In the genomic region with DNA sequence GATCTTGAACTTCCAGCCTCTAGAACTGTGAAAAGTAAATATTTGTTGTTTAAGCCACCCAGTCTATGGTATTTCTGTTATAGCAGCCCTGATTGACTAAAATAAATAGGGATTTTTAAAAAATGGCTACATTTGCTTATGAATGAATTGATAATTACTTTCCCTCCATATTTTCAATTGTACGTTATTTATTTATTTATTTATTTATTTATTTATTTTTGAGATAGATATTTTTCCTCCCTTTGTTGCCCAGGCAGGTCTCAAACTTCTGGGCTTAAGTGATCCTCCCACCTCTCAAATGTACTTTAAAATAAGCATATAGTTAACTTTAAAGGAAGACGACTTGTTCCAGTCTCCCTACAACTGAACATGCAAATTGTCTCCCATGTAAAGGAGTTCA, we compare ENCODE assay signal across 3 cellular contexts.
TF ChIP-seq lines count a peak whose summit lies in the region.

No MANE protein-coding gene starts in this region.

TF ChIP-seq in A549, 52 proteins besides CTCF, POLR2A, EP300 and RAD21:
- no peak for TF ChIP-seq ZNF302 (CRISPR knock-in tag; IDR thresholded peaks at IDR 0.05)
- TF ChIP-seq ZC3H11A (IDR thresholded peaks at IDR 0.05), result peak; percentile 10; the same call in 1 of the 2 replicates

TF ChIP-seq in HCT116, 20 proteins besides CTCF, POLR2A, EP300 and RAD21:
- TF ChIP-seq ELF1 (IDR thresholded peaks at IDR 0.05; ENCODE audit: borderline replicate concordance, low read depth) (no peak), SRF (IDR thresholded peaks at IDR 0.05; ENCODE audit: low read depth) (no peak), ZNF274 (IDR thresholded peaks at IDR 0.05; ENCODE audit: low read depth, low read length) (no peak), TCF7L2 (IDR thresholded peaks at IDR 0.05; ENCODE audit: borderline replicate concordance, extremely low read depth, insufficient read depth, insufficient read length) (no peak), JUND (IDR thresholded peaks at IDR 0.05) (no peak), SP1 (IDR thresholded peaks at IDR 0.05; ENCODE audit: low read depth) (no peak), CBX3 (IDR thresholded peaks at IDR 0.05; ENCODE audit: low read depth) (no peak), POLR2AphosphoS5 (IDR thresholded peaks at IDR 0.05; ENCODE audit: low read depth, low read length) (no peak), EGR1 (IDR thresholded peaks at IDR 0.05; ENCODE audit: low read depth) (no peak), EZH2 (IDR thresholded peaks at IDR 0.05) (no peak), YY1 (IDR thresholded peaks at IDR 0.05; ENCODE audit: extremely low read depth, insufficient replicate concordance, low read depth, low read length) (no peak), EZH2phosphoT487 (IDR thresholded peaks at IDR 0.05; ENCODE audit: borderline replicate concordance) (no peak), FOSL1 (IDR thresholded peaks at IDR 0.05; ENCODE audit: low read depth) (no peak), CEBPB (IDR thresholded peaks at IDR 0.05; ENCODE audit: low read depth) (no peak), ZFX (IDR thresholded peaks at IDR 0.05) (no peak)
- TF ChIP-seq, protein P1, sequence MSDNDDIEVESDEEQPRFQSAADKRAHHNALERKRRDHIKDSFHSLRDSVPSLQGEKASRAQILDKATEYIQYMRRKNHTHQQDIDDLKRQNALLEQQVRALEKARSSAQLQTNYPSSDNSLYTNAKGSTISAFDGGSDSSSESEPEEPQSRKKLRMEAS (IDR thresholded peaks at IDR 0.05), result no peak
- TF ChIP-seq, protein P2, sequence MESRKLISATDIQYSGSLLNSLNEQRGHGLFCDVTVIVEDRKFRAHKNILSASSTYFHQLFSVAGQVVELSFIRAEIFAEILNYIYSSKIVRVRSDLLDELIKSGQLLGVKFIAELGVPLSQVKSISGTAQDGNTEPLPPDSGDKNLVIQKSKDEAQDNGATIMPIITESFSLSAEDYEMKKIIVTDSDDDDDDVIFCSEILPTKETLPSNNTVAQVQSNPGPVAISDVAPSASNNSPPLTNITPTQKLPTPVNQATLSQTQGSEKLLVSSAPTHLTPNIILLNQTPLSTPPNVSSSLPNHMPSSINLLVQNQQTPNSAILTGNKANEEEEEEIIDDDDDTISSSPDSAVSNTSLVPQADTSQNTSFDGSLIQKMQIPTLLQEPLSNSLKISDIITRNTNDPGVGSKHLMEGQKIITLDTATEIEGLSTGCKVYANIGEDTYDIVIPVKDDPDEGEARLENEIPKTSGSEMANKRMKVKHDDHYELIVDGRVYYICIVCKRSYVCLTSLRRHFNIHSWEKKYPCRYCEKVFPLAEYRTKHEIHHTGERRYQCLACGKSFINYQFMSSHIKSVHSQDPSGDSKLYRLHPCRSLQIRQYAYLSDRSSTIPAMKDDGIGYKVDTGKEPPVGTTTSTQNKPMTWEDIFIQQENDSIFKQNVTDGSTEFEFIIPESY (IDR thresholded peaks at IDR 0.05; ENCODE audit: extremely low read depth, insufficient replicate concordance, low read length), result no peak
- TF ChIP-seq, protein P3, sequence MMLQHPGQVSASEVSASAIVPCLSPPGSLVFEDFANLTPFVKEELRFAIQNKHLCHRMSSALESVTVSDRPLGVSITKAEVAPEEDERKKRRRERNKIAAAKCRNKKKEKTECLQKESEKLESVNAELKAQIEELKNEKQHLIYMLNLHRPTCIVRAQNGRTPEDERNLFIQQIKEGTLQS (IDR thresholded peaks at IDR 0.05), result no peak
- TF ChIP-seq, protein P4, sequence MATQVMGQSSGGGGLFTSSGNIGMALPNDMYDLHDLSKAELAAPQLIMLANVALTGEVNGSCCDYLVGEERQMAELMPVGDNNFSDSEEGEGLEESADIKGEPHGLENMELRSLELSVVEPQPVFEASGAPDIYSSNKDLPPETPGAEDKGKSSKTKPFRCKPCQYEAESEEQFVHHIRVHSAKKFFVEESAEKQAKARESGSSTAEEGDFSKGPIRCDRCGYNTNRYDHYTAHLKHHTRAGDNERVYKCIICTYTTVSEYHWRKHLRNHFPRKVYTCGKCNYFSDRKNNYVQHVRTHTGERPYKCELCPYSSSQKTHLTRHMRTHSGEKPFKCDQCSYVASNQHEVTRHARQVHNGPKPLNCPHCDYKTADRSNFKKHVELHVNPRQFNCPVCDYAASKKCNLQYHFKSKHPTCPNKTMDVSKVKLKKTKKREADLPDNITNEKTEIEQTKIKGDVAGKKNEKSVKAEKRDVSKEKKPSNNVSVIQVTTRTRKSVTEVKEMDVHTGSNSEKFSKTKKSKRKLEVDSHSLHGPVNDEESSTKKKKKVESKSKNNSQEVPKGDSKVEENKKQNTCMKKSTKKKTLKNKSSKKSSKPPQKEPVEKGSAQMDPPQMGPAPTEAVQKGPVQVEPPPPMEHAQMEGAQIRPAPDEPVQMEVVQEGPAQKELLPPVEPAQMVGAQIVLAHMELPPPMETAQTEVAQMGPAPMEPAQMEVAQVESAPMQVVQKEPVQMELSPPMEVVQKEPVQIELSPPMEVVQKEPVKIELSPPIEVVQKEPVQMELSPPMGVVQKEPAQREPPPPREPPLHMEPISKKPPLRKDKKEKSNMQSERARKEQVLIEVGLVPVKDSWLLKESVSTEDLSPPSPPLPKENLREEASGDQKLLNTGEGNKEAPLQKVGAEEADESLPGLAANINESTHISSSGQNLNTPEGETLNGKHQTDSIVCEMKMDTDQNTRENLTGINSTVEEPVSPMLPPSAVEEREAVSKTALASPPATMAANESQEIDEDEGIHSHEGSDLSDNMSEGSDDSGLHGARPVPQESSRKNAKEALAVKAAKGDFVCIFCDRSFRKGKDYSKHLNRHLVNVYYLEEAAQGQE (IDR thresholded peaks at IDR 0.05; ENCODE audit: low read depth), result no peak

TF ChIP-seq in GM12878, 131 proteins besides CTCF, POLR2A, EP300 and RAD21:
- TF ChIP-seq WRNIP1 (IDR thresholded peaks at IDR 0.05; ENCODE audit: borderline replicate concordance, low read depth, low read length) (no peak), NR2F1 (conservative IDR thresholded peaks at IDR 0.05) (no peak), TCF12 (IDR thresholded peaks at IDR 0.05; ENCODE audit: low read depth, low read length) (no peak), RCOR1 (conservative IDR thresholded peaks at IDR 0.05; ENCODE audit: low read depth, low read length) (no peak), PAX8 (IDR thresholded peaks at IDR 0.05) (no peak), HDAC2 (IDR thresholded peaks at IDR 0.05) (no peak), SMAD5 (IDR thresholded peaks at IDR 0.05; ENCODE audit: low read depth) (no peak), SMAD1 (IDR thresholded peaks at IDR 0.05; ENCODE audit: low read depth, partially characterized antibody) (no peak), CBX5 (IDR thresholded peaks at IDR 0.05; ENCODE audit: low read depth) (no peak), RUNX3 (IDR thresholded peaks at IDR 0.05; ENCODE audit: low read length) (no peak)
- TF ChIP-seq, protein P5, sequence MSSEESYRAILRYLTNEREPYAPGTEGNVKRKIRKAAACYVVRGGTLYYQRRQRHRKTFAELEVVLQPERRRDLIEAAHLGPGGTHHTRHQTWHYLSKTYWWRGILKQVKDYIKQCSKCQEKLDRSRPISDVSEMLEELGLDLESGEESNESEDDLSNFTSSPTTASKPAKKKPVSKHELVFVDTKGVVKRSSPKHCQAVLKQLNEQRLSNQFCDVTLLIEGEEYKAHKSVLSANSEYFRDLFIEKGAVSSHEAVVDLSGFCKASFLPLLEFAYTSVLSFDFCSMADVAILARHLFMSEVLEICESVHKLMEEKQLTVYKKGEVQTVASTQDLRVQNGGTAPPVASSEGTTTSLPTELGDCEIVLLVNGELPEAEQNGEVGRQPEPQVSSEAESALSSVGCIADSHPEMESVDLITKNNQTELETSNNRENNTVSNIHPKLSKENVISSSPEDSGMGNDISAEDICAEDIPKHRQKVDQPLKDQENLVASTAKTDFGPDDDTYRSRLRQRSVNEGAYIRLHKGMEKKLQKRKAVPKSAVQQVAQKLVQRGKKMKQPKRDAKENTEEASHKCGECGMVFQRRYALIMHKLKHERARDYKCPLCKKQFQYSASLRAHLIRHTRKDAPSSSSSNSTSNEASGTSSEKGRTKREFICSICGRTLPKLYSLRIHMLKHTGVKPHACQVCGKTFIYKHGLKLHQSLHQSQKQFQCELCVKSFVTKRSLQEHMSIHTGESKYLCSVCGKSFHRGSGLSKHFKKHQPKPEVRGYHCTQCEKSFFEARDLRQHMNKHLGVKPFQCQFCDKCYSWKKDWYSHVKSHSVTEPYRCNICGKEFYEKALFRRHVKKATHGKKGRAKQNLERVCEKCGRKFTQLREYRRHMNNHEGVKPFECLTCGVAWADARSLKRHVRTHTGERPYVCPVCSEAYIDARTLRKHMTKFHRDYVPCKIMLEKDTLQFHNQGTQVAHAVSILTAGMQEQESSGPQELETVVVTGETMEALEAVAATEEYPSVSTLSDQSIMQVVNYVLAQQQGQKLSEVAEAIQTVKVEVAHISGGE (CRISPR knock-in tag; IDR thresholded peaks at IDR 0.05), result no peak
